Comparison of ENCODE assay signal across 23 cellular contexts in genomic region chr3:117103645-117104044, GRCh38.
DNase-seq lines count a peak whose midpoint lies in the region; ATAC-seq, FAIRE-seq and TF ChIP-seq lines count a peak whose summit lies in the region.
"Had no signal": no experiment of that assay in that cellular context is flagged by ENCODE, and none has a peak within 500 bp of the region (broad histone marks: within the 10 kb centered on the region; RNA-seq: fewer than 3 reads in every experiment).

No MANE protein-coding gene starts in this region.

- TF ChIP-seq POLR2A in thyroid gland (IDR thresholded peaks at IDR 0.05): no peak

- WGBS in small intestine, 3 donors: 81 to 85% (median 81%) methylated on average over 5 of the region's 5 CpGs
- 88 to 89% methylated on average over 5 of the region's 5 CpGs for WGBS in thyroid gland, 2 donors

- H3K9me3 ChIP-seq in small intestine (ENCODE audit: control insufficient read depth, low read depth) (no peaks in the 10 kb centered on the region), thyroid gland (no peaks in the 10 kb centered on the region)

- H3K27me3 ChIP-seq in small intestine (ENCODE audit: control insufficient read depth in 2 of 2, insufficient read depth in 2 of 2, low read length in 2 of 2) (no peaks in the 10 kb centered on the region), thyroid gland (no peaks in the 10 kb centered on the region)
- H3K27me3 ChIP-seq: esophagus squamous epithelium, heart left ventricle had no signal

- H3K36me3 Mint-ChIP-seq in CD14-positive monocyte: no peaks in the 10 kb centered on the region
- H3K36me3 Mint-ChIP-seq: activated CD4-positive, alpha-beta memory T cell treated with anti-CD3 and anti-CD28 coated beads for 36 hours had no signal

- ATAC-seq in HG02759 (IDR thresholded peaks at IDR 0.05; ENCODE audit: unreplicated experiment): no peak
- ATAC-seq: heart left ventricle; stimulated activated naive CD8-positive, alpha-beta T cell treated with anti-CD3 and anti-CD28 coated beads, Interleukin-15, Interleukin-2, amounts not matched to agents 100 U/mL and 50 U/mL, for 24 hours had no signal

- TF ChIP-seq CTCF in thyroid gland (IDR thresholded peaks at IDR 0.05) (no peak), CD14-positive monocyte (IDR thresholded peaks at IDR 0.05) (no peak)

- DNase-seq in DMS 273 (lab: John Stamatoyannopoulos, UW; ENCODE audit: unreplicated experiment): peak; percentile 15
- no peak for DNase-seq in DMS 273 treated with DMSO at 0.1 percent for 48 hours (lab: John Stamatoyannopoulos, UW)
- DNase-seq in SK-MEL-5 (ENCODE audit: low read depth, low spot score): peak; percentile 6
- peak; percentile 61 for DNase-seq in fibroblast of peridontal ligament (ENCODE audit: extremely low read depth)
- peak; percentile 10 for DNase-seq in small intestine
- DNase-seq in thyroid gland: no peak
- no peak for DNase-seq in CD14-positive monocyte (ENCODE audit: low spot score)
- DNase-seq: 8988T; activated CD4-positive, alpha-beta memory T cell treated with anti-CD3 and anti-CD28 coated beads for 36 hours; activated gamma-delta T cell treated with Interleukin-2 at 50 U/mL for 16 hours; activated T-cell treated with anti-CD3 and anti-CD28 coated beads for 4 hours; amniotic stem cell; esophagus squamous epithelium; heart left ventricle; NCI-H1417; NCI-H2171; SHP77; stimulated activated CD4-positive, alpha-beta T cell treated with anti-CD3 and anti-CD28 coated beads, Interleukin-1b, Interleukin-23, amount 100 ng/mL, for 48 hours; stimulated activated naive CD8-positive, alpha-beta T cell treated with anti-CD3 and anti-CD28 coated beads, Interleukin-15, Interleukin-2, amounts not matched to agents 100 U/mL and 50 U/mL, for 24 hours; T-helper 1 cell had no signal

- no peak overlapping the region for H3K4me3 Mint-ChIP-seq in CD14-positive monocyte
- H3K4me3 Mint-ChIP-seq: activated CD4-positive, alpha-beta memory T cell treated with anti-CD3 and anti-CD28 coated beads for 36 hours had no signal

- FAIRE-seq in small intestine (lab: Jason Lieb, UNC): no peak
- FAIRE-seq: GM18507 had no signal

- H3K27me3 Mint-ChIP-seq in CD14-positive monocyte (ENCODE audit: low read depth in 3 of 3): peaks cover 0 to 4% (median 3%) of the 10 kb centered on the region in 3 donors
- H3K27me3 Mint-ChIP-seq: activated CD4-positive, alpha-beta memory T cell treated with anti-CD3 and anti-CD28 coated beads for 36 hours had no signal

- H3K27ac Mint-ChIP-seq in CD14-positive monocyte: no peak overlapping the region
- H3K27ac Mint-ChIP-seq: activated CD4-positive, alpha-beta memory T cell treated with anti-CD3 and anti-CD28 coated beads for 36 hours had no signal

- H3K4me3 ChIP-seq in small intestine (ENCODE audit: low read depth in 1 of 2, low read length in 2 of 2) (no peak overlapping the region), thyroid gland (replicated peaks in 1 of 3) (no peak overlapping the region)
- H3K4me3 ChIP-seq: esophagus squamous epithelium, heart left ventricle, lung had no signal

- H3K36me3 ChIP-seq in small intestine (ENCODE audit: control insufficient read depth in 2 of 2, insufficient read depth in 2 of 2, low read length in 2 of 2): no peaks in the 10 kb centered on the region
- no peaks in the 10 kb centered on the region for H3K36me3 ChIP-seq in thyroid gland
- H3K36me3 ChIP-seq: esophagus squamous epithelium, heart left ventricle had no signal

- no peaks in the 10 kb centered on the region for H3K4me1 Mint-ChIP-seq in CD14-positive monocyte

- H3K27ac ChIP-seq in small intestine (ENCODE audit: low read depth in 1 of 2, low read length in 1 of 2) (no peak overlapping the region), thyroid gland (no peak overlapping the region)
- H3K27ac ChIP-seq: esophagus squamous epithelium, heart left ventricle had no signal

- in situ Hi-C loops in SK-MEL-5 (cut with HindIII; ENCODE audit: low pct_unique_long_range_greater_than_20kb, low sequenced_read_pairs): no loop called here

- H3K4me1 ChIP-seq in small intestine (ENCODE audit: control insufficient read depth in 2 of 2, insufficient read depth in 1 of 2, low read depth in 1 of 2, low read length in 1 of 2) (no peaks in the 10 kb centered on the region), thyroid gland (no peaks in the 10 kb centered on the region)
- H3K4me1 ChIP-seq: esophagus squamous epithelium, heart left ventricle had no signal

- intact Hi-C loops in thyroid gland (cut with DNase I): no loop called here
- intact Hi-C loops in CD14-positive monocyte (cut with micrococcal nuclease): no loop called here

- peaks cover 0 to 7% (median 2%) of the 10 kb centered on the region in 7 donors for H3K9me3 Mint-ChIP-seq in CD14-positive monocyte

Comparison
In these comparisons a context has a peak if more than half of its experiments do, and no peak if none do; other contexts are left out.
1. DNase-seq: peak in DMS 273 (single experiment), SK-MEL-5 (single experiment), fibroblast of peridontal ligament (single experiment) and small intestine (single experiment); none in DMS 273 treated with DMSO at 0.1 percent for 48 hours (single experiment), thyroid gland (0 of 2) and CD14-positive monocyte (single experiment).